10 cellular contexts compared by ENCODE assay signal in the genomic region with DNA sequence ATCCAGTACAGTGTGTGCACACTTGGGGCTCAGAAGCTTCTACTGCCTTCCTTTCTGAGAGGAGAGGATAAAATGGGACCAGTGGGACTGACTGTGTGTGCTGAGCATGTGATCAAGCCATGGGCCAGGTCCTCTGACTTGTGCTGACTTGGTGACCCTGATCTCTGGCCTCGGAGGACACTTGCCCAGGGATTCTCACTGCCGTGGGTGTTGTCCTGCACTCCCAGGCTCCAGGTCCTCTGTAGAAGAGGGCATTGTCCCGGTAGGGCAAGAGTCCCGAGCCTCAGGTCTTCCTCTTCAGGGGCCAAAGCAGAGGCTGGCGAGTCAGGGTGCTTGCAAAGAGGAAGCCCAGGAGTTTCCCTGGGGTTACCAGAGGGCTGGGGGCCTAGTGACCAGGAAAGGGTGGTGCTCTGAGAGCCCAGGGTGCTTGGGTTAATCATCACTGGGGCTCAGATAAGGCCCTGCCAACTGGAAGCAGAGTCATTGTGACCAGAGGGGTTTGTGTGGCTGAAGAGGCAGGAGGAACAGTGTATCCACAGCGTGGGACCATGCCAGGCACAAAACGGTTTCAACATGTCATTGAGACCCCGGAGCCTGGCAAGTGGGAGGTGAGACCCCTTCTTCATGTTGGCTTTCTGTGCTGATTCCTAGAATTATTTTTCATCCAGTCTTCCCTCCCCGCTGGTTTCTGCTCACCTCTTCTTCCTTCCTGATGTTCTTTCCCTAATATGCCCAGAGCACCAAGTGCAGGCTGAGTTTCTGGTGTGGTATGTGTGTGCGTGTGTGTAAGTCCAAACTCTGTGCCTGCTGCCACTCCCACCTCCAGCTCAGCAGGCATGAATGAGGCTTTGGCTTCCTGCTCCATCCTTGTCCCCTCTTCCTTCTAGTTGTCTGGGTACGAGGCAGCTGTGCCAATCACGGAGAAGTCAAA. TPM values are rescaled to one million over a fixed set of nuclear protein-coding genes. Genes with fewer than 3 reads are reported as not detected.
DNase-seq lines count a peak whose midpoint lies in the region; ATAC-seq, FAIRE-seq and TF ChIP-seq lines count a peak whose summit lies in the region.
"Had no signal": no experiment of that assay in that cellular context is flagged by ENCODE, and none has a peak within 500 bp of the region (broad histone marks: within the 10 kb centered on the region; RNA-seq: fewer than 3 reads in every experiment).

A gene with protein sequence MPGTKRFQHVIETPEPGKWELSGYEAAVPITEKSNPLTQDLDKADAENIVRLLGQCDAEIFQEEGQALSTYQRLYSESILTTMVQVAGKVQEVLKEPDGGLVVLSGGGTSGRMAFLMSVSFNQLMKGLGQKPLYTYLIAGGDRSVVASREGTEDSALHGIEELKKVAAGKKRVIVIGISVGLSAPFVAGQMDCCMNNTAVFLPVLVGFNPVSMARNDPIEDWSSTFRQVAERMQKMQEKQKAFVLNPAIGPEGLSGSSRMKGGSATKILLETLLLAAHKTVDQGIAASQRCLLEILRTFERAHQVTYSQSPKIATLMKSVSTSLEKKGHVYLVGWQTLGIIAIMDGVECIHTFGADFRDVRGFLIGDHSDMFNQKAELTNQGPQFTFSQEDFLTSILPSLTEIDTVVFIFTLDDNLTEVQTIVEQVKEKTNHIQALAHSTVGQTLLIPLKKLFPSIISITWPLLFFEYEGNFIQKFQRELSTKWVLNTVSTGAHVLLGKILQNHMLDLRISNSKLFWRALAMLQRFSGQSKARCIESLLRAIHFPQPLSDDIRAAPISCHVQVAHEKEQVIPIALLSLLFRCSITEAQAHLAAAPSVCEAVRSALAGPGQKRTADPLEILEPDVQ (plus strand): TSS at position 483 of the 931 bp plus-strand sequence. CDS start 66 bp downstream, at position 549.

- no peak for TF ChIP-seq CTCF in pancreas (IDR thresholded peaks at IDR 0.05)

- ATAC-seq in esophagus mucosa (peak; percentile 56), pancreas (peak; percentile 68 to 81 (median 80)), HG03571 (IDR thresholded peaks at IDR 0.05; ENCODE audit: unreplicated experiment) (no peak)
- ATAC-seq in activated CD4-positive, CD25-positive, alpha-beta regulatory T cell treated with anti-CD3 and anti-CD28 coated beads, Interleukin-2, amount 50 U/mL, for 24 hours = no peak

- WGBS in pancreas, 2 donors = 29 to 33% methylated on average over 12 of the region's 12 CpGs

- H3K27ac ChIP-seq in SJCRH30 = no peak within 1 kb of the TSS
- H3K27ac ChIP-seq in pancreas = peak within 1 kb of the TSS in 2 of 4 donors; percentile 58 to 60

- H3K36me3 ChIP-seq in SJCRH30 = no peaks in the 10 kb centered on the region
- H3K36me3 ChIP-seq in pancreas = no peaks in the 10 kb centered on the region

- H3K4me3 ChIP-seq in SJCRH30 (peak within 1 kb of the TSS; percentile 61; the same call in 1 of the 2 replicates), pancreas (no peak within 1 kb of the TSS)

- no peak for FAIRE-seq in pancreas (lab: Jason Lieb, UNC)
- FAIRE-seq: frontal cortex, HTR-8/SVneo had no signal

- peaks cover 3% of the 10 kb centered on the region; the same call in 1 of the 2 replicates for H3K4me1 ChIP-seq in SJCRH30
- peaks cover 8 to 23% (median 17%) of the 10 kb centered on the region in 3 donors for H3K4me1 ChIP-seq in pancreas

- DNase-seq in GM04503 (ENCODE audit: low read depth) (peak; percentile 13), SJCRH30 (no peak), pancreas (peak; percentile 46 to 70 (median 60)), NCI-H69 (lab: John Stamatoyannopoulos, UW) (no peak)
- DNase-seq: stimulated activated CD4-positive, alpha-beta T cell treated with anti-CD3 and anti-CD28 coated beads, Interleukin-4, amount 100 ng/mL, for 24 hours had no signal

- peaks cover 14% of the 10 kb centered on the region for H3K27me3 ChIP-seq in SJCRH30
- H3K27me3 ChIP-seq in pancreas = no peaks in the 10 kb centered on the region

- intact Hi-C loops in pancreas (cut with DNase I) = loop anchor here in 1 of 3 donors (10.0 kb wide), 1 partner anchor 78 kb away; no protein-coding TSS in a partner anchor

- no peaks in the 10 kb centered on the region for H3K9me3 ChIP-seq in SJCRH30 (replicated peaks)
- no peaks in the 10 kb centered on the region for H3K9me3 ChIP-seq in pancreas

RNA-seq across cellular contexts. Expression of the gene that starts here (rescaled TPM):
- total RNA-seq in SJCRH30 (2014; rRNA removed; shearing (Covaris generic)) = not detected in 2 replicates
- total RNA-seq in esophagus mucosa = 0.84 TPM
- total RNA-seq in pancreas = 1 to 10 TPM in 4 of 6 donors, under 1 TPM in 2; 0.56 to 3.2 (median 1.5) TPM
- polyA plus RNA-seq in pancreas = 1 to 10 TPM; 1.5 to 4.0 TPM

Comparison
In these comparisons a context has a peak if more than half of its experiments do, and no peak if none do; other contexts are left out.
1. Peak in ATAC-seq in esophagus mucosa; RNA of the gene not detected or under 1 TPM.
2. DNase-seq: peak in GM04503 (single experiment) and pancreas (6 of 6); none in SJCRH30 (0 of 2) and NCI-H69 (single experiment).
3. ATAC-seq: peak in pancreas (4 of 4); none in HG03571 (single experiment) and activated CD4-positive, CD25-positive, alpha-beta regulatory T cell treated with anti-CD3 and anti-CD28 coated beads, Interleukin-2, amount 50 U/mL, for 24 hours (0 of 2).